Comparison of ENCODE assay signal across 8 cellular contexts in genomic region chr15:57706405-57707209, GRCh38. TPM values are rescaled to one million over a fixed set of nuclear protein-coding genes. Genes with fewer than 3 reads are reported as not detected.
A peak's percentile ranks its signal among the peaks of the same experiment; 100 is the strongest.
DNase-seq lines count a peak whose midpoint lies in the region; ATAC-seq, FAIRE-seq and TF ChIP-seq lines count a peak whose summit lies in the region.

Gene POLR2M (plus strand): TSS chr15:57706714. CDS start chr15:57706843, 129 bp downstream.

- TF ChIP-seq CTCF in adrenal gland (IDR thresholded peaks at IDR 0.05) (no peak), heart right ventricle (IDR thresholded peaks at IDR 0.05) (no peak), upper lobe of left lung (IDR thresholded peaks at IDR 0.05) (peak in 1 of 6 experiments; percentile 11)

- TF ChIP-seq EP300 in upper lobe of left lung (IDR thresholded peaks at IDR 0.05), result peak in 2 of 4 donors; percentile 13 to 73

- DNase-seq in GM12892 (ENCODE audit: insufficient read length), result peak; percentile 53
- peak; percentile 92 for DNase-seq in NCI-H146 (lab: John Stamatoyannopoulos, UW)
- DNase-seq in T-helper 1 cell, result peak; percentile 74 to 96 (median 86)
- DNase-seq in adrenal gland, result peak; percentile 96 to 99 (median 98)
- DNase-seq in heart right ventricle, result peak; percentile 94 to 97
- DNase-seq in posterior cingulate gyrus, result peak; percentile 88 to 99 (median 92)
- peak; percentile 93 to 94 for DNase-seq in upper lobe of left lung

- H3K4me3 ChIP-seq in adrenal gland (peak within 1 kb of the TSS; percentile 71 to 89 (median 79)), heart right ventricle (peak within 1 kb of the TSS; percentile 65 to 97 (median 86)), upper lobe of left lung (peak within 1 kb of the TSS; percentile 33 to 93 (median 78))

- ATAC-seq in HG02852 (IDR thresholded peaks at IDR 0.05; ENCODE audit: unreplicated experiment), result peak; percentile 96
- peak; percentile 93 to 97 (median 95) for ATAC-seq in heart right ventricle
- peak; percentile 96 to 98 for ATAC-seq in upper lobe of left lung (ENCODE audit: low FRiP score in 2 of 2)

- H3K36me3 ChIP-seq in adrenal gland (replicated peaks in 1 of 2), result peaks cover 0 to 20% of the 10 kb centered on the region in 2 donors
- peaks cover 0 to 30% (median 18%) of the 10 kb centered on the region in 9 donors for H3K36me3 ChIP-seq in heart right ventricle
- peaks cover 4 to 27% (median 14%) of the 10 kb centered on the region in 4 donors for H3K36me3 ChIP-seq in upper lobe of left lung

- WGBS in adrenal gland, 4 donors, result 1 to 4% (median 4%) methylated on average over 11 to 70 of the region's 70 CpGs
- WGBS in heart right ventricle, 2 donors, result 3 to 5% methylated on average over 70 of the region's 70 CpGs
- 0% methylated on average over 32 to 63 of the region's 70 CpGs for WGBS in upper lobe of left lung, 2 donors

- TF ChIP-seq POLR2A in GM12892 (IDR thresholded peaks at IDR 0.05; ENCODE audit: low read depth, low read length) (peak; percentile 74; the same call in 1 of the 2 replicates), adrenal gland (IDR thresholded peaks at IDR 0.05) (peak; percentile 56 to 81), upper lobe of left lung (IDR thresholded peaks at IDR 0.05) (peak; percentile 29 to 89 (median 65))

- H3K4me1 ChIP-seq in adrenal gland (replicated peaks in 1 of 2), result peaks cover 6 to 50% of the 10 kb centered on the region in 2 donors
- H3K4me1 ChIP-seq in heart right ventricle, result peaks cover 0 to 50% (median 34%) of the 10 kb centered on the region in 9 donors
- peaks cover 16 to 37% (median 24%) of the 10 kb centered on the region in 4 donors for H3K4me1 ChIP-seq in upper lobe of left lung

- FAIRE-seq in GM12892 (lab: Jason Lieb, UNC), result peak; percentile 93

- H3K9me3 ChIP-seq in adrenal gland (replicated peaks in 1 of 3), result no peaks in the 10 kb centered on the region
- H3K9me3 ChIP-seq in heart right ventricle, result no peaks in the 10 kb centered on the region
- H3K9me3 ChIP-seq in upper lobe of left lung, result no peaks in the 10 kb centered on the region

- intact Hi-C loops in adrenal gland (cut with DNase I), result no loop called here
- intact Hi-C loops in heart right ventricle (cut with DNase I), result loop anchor here in 6 of 10 donors (5.0 to 10.0 kb wide), 6 partner anchors 34 to 152 kb away; no protein-coding TSS in a partner anchor
- intact Hi-C loops in posterior cingulate gyrus (cut with DNase I), result loop anchor here (5.0 kb wide), 1 partner anchor 49 kb away; no protein-coding TSS in a partner anchor

- H3K27me3 ChIP-seq in adrenal gland (no peaks in the 10 kb centered on the region), heart right ventricle (no peaks in the 10 kb centered on the region), upper lobe of left lung (no peaks in the 10 kb centered on the region)

- H3K27ac ChIP-seq in adrenal gland (peak within 1 kb of the TSS; percentile 79 to 96 (median 91)), heart right ventricle (peak within 1 kb of the TSS; percentile 90 to 100 (median 98)), upper lobe of left lung (peak within 1 kb of the TSS; percentile 93 to 96 (median 94))

RNA-seq across cellular contexts. Expression of gene POLR2M, which starts in this region (rescaled TPM):
- polyA plus RNA-seq in GM12892 (2012; ENCODE audit: missing spikeins), result 28.9 TPM
- total RNA-seq in adrenal gland (100 to 1,000 TPM in 3 of 8 donors, 10 to 100 TPM in 5; 31.6 to 404 (median 95.9) TPM), heart right ventricle (10 to 100 TPM; 42.1 to 89.2 (median 56.5) TPM), upper lobe of left lung (100 to 1,000 TPM in 2 of 6 donors, 10 to 100 TPM in 4; 40.2 to 553 (median 73.4) TPM)
- polyA plus RNA-seq in adrenal gland (10 to 100 TPM; 21.0 to 33.9 (median 28.3) TPM), heart right ventricle (10 to 100 TPM; 15.2 to 85.7 TPM)

Comparison
In these comparisons a context has a peak if more than half of its experiments do, and no peak if none do; other contexts are left out.
1. Peak in every context shown above with its lines: DNase-seq, ATAC-seq, H3K4me3 ChIP-seq and H3K27ac ChIP-seq.
2. intact Hi-C loops: an anchor here in heart right ventricle (5.0 to 10.0 kb wide) and posterior cingulate gyrus (5.0 kb wide); none called in adrenal gland.